ENCODE assay signal across 9 cellular contexts in genomic region chr7:44039800-44040492, GRCh38. TPM values are rescaled to one million over a fixed set of nuclear protein-coding genes. Genes with fewer than 3 reads are reported as not detected.
DNase-seq lines count a peak whose midpoint lies in the region; ATAC-seq and TF ChIP-seq lines count a peak whose summit lies in the region.
"Not testable (repeated sequence)": the region's sequence is repeated elsewhere in the genome, so short reads cannot be mapped to it uniquely, and the experiment has no call there.
"Had no signal": no experiment of that assay in that cellular context is flagged by ENCODE, and none has a peak within 500 bp of the region (broad histone marks: within the 10 kb centered on the region; RNA-seq: fewer than 3 reads in every experiment).

No MANE protein-coding gene starts in this region.

- no CpG with 5 or more reads among the region's 40 CpGs for WGBS in gastroesophageal sphincter (ENCODE audit: low coverage in 1 of 2), 2 donors
- 8% methylated on average over 10 of the region's 40 CpGs; no CpG with 5 or more reads in 1 of the 2 donors for WGBS in testis, 2 donors

- H2AFZ ChIP-seq in DND-41 (ENCODE audit: low read depth, low read length); OCI-LY7 (ENCODE audit: low read length): not testable (repeated sequence)
- peak overlapping the region; percentile 50 for H2AFZ ChIP-seq in neural progenitor cell (replicated peaks)

- H3K79me2 ChIP-seq in DND-41 (ENCODE audit: insufficient read depth, low read length): peaks cover 11% of the 10 kb centered on the region
- not testable (repeated sequence) for H3K79me2 ChIP-seq in OCI-LY7 (ENCODE audit: insufficient read depth, low read depth, low read length); neural progenitor cell (ENCODE audit: low read depth)

- not testable (repeated sequence) for ATAC-seq in DND-41 (ENCODE audit: insufficient read depth, low read depth); gastroesophageal sphincter
- peak; percentile 13 for ATAC-seq in GM21528 (IDR thresholded peaks at IDR 0.05; ENCODE audit: low FRiP score, unreplicated experiment)
- ATAC-seq in HG03135 (IDR thresholded peaks at IDR 0.05; ENCODE audit: unreplicated experiment): peak; percentile 18

- not testable (repeated sequence) for TF ChIP-seq POLR2A in gastroesophageal sphincter (IDR thresholded peaks at IDR 0.05); testis (IDR thresholded peaks at IDR 0.05)

- not testable (repeated sequence) for TF ChIP-seq EP300 in gastroesophageal sphincter (IDR thresholded peaks at IDR 0.05)

- peaks cover 19% of the 10 kb centered on the region for H3F3A ChIP-seq in neural progenitor cell (ENCODE audit: low read depth)

- not testable (repeated sequence) for H3K36me3 Mint-ChIP-seq in activated naive CD4-positive, alpha-beta T cell treated with anti-CD3 and anti-CD28 coated beads for 36 hours (ENCODE audit: low read depth); neural progenitor cell

- H3K36me3 ChIP-seq in DND-41 (ENCODE audit: insufficient read depth, low read length); OCI-LY7 (ENCODE audit: insufficient read depth, low read length); gastroesophageal sphincter; neural progenitor cell; testis (ENCODE audit: low read depth, missing control alignments): not testable (repeated sequence)

- peak overlapping the region; percentile 69 for H3K27ac Mint-ChIP-seq in activated naive CD4-positive, alpha-beta T cell treated with anti-CD3 and anti-CD28 coated beads for 36 hours
- not testable (repeated sequence) for H3K27ac Mint-ChIP-seq in neural progenitor cell

- TF ChIP-seq CTCF in DND-41 (IDR thresholded peaks at IDR 0.05; ENCODE audit: borderline replicate concordance, extremely low read depth, low read length, poor library complexity, severe bottlenecking); OCI-LY7 (conservative IDR thresholded peaks at IDR 0.05; ENCODE audit: low read length); gastroesophageal sphincter (IDR thresholded peaks at IDR 0.05); neural progenitor cell (IDR thresholded peaks at IDR 0.05); testis (IDR thresholded peaks at IDR 0.05): not testable (repeated sequence)

- H3K27me3 Mint-ChIP-seq in activated naive CD4-positive, alpha-beta T cell treated with anti-CD3 and anti-CD28 coated beads for 36 hours (ENCODE audit: low read depth): not testable (repeated sequence)
- H3K27me3 Mint-ChIP-seq in neural progenitor cell (ENCODE audit: insufficient read depth, low read depth): peaks cover 14% of the 10 kb centered on the region

- CTCF ChIA-PET in OCI-LY7 (lab: Charles Lee; ENCODE audit: unreplicated experiment); activated naive CD4-positive, alpha-beta T cell treated with anti-CD3 and anti-CD28 coated beads for 36 hours (lab: Charles Lee): not testable (repeated sequence)

- H3K9me3 Mint-ChIP-seq in activated naive CD4-positive, alpha-beta T cell treated with anti-CD3 and anti-CD28 coated beads for 36 hours; neural progenitor cell: not testable (repeated sequence)

- BruUV-seq in OCI-LY7 (replicated peaks; lab: Mats Ljungman, UMichigan): not testable (repeated sequence)

- H3K27me3 ChIP-seq in DND-41 (ENCODE audit: insufficient read depth, low read length, poor library complexity); gastroesophageal sphincter; testis: not testable (repeated sequence)
- peaks cover 45% of the 10 kb centered on the region for H3K27me3 ChIP-seq in neural progenitor cell

- peak overlapping the region; percentile 52; the same call in 1 of the 2 replicates for H3K9ac ChIP-seq in DND-41 (ENCODE audit: low read depth, low read length)
- not testable (repeated sequence) for H3K9ac ChIP-seq in neural progenitor cell

- not testable (repeated sequence) for H3K9me3 ChIP-seq in DND-41 (ENCODE audit: insufficient read depth, low read length, severe bottlenecking); OCI-LY7 (ENCODE audit: low read length); gastroesophageal sphincter; neural progenitor cell (ENCODE audit: low read depth); testis

- not testable (repeated sequence) for H3K9me2 ChIP-seq in OCI-LY7 (ENCODE audit: insufficient read depth, low read length)

- H3K27ac ChIP-seq in DND-41 (ENCODE audit: low read length); neural progenitor cell; testis: not testable (repeated sequence)
- H3K27ac ChIP-seq in OCI-LY7 (ENCODE audit: low read depth, low read length, poor library complexity, severe bottlenecking): peak overlapping the region; percentile 22
- H3K27ac ChIP-seq in gastroesophageal sphincter: peak overlapping the region in 3 of 4 donors; percentile 66 to 73 (median 68)

- peak overlapping the region; percentile 65 for H3K4me2 ChIP-seq in DND-41 (ENCODE audit: insufficient read depth, low read length)
- peak overlapping the region; percentile 56 for H3K4me2 ChIP-seq in OCI-LY7 (ENCODE audit: low read length)
- H3K4me2 ChIP-seq in neural progenitor cell: peak overlapping the region; percentile 72

- not testable (repeated sequence) for H4K20me1 ChIP-seq in DND-41 (ENCODE audit: insufficient read depth, low read length); OCI-LY7 (ENCODE audit: insufficient read depth, low read length); neural progenitor cell (ENCODE audit: low read depth)

- not testable (repeated sequence) for DNase-seq in DND-41; OCI-LY7 (ENCODE audit: low spot score); activated naive CD4-positive, alpha-beta T cell treated with anti-CD3 and anti-CD28 coated beads for 36 hours; neural progenitor cell (ENCODE audit: low spot score); testis

- H3K4me3 Mint-ChIP-seq in activated naive CD4-positive, alpha-beta T cell treated with anti-CD3 and anti-CD28 coated beads for 36 hours: peak overlapping the region; percentile 81
- H3K4me3 Mint-ChIP-seq in neural progenitor cell: not testable (repeated sequence)

- H3K4me1 ChIP-seq in DND-41 (ENCODE audit: insufficient read depth, low read length) (peaks cover 12% of the 10 kb centered on the region), OCI-LY7 (ENCODE audit: insufficient read depth, low read length, poor library complexity, severe bottlenecking) (peaks cover 14% of the 10 kb centered on the region), gastroesophageal sphincter (peaks cover 0 to 26% (median 4%) of the 10 kb centered on the region in 3 donors)
- H3K4me1 ChIP-seq in neural progenitor cell, testis: not testable (repeated sequence)

- POLR2A ChIA-PET in OCI-LY7 (lab: Charles Lee): not testable (repeated sequence)

- intact Hi-C loops in OCI-LY7 (cut with micrococcal nuclease; ENCODE audit: unreplicated experiment); activated naive CD4-positive, alpha-beta T cell treated with anti-CD3 and anti-CD28 coated beads for 36 hours (cut with micrococcal nuclease); testis (cut with DNase I; ENCODE audit: low total_unique reads): not testable (repeated sequence)

- H3K4me3 ChIP-seq in DND-41 (ENCODE audit: low read depth in 1 of 2, low read length in 2 of 2) (peak overlapping the region in 1 of 2 experiments; percentile 50; a peak in 1 of 4 replicates), OCI-LY7 (ENCODE audit: low read depth, low read length, poor library complexity, severe bottlenecking) (peak overlapping the region; percentile 49), gastroesophageal sphincter (peak overlapping the region; percentile 23 to 47), neural progenitor cell (peak overlapping the region; percentile 42), testis (peak overlapping the region; percentile 15 to 36)

- peaks cover 14% of the 10 kb centered on the region for H3K4me1 Mint-ChIP-seq in activated naive CD4-positive, alpha-beta T cell treated with anti-CD3 and anti-CD28 coated beads for 36 hours (ENCODE audit: low read depth)
- H3K4me1 Mint-ChIP-seq in neural progenitor cell: peaks cover 10% of the 10 kb centered on the region

RNA-seq across cellular contexts. Expression of gene DBNL, which starts 4.6 kb away (rescaled TPM):
- 124 and 133 TPM in 2 replicates for total RNA-seq in OCI-LY7 (2014; rRNA removed; shearing (Covaris generic))
- total RNA-seq in OCI-LY7 (2022) (121 and 137 TPM in 2 replicates), gastroesophageal sphincter (100 to 1,000 TPM in 3 of 4 donors, 10 to 100 TPM in 1; 92.2 to 132 (median 124) TPM), neural progenitor cell (ENCODE audit: low replicate concordance) (31.4 and 59.5 TPM in 2 replicates), testis (10 to 100 TPM; 61.4 to 72.7 TPM)
- 10 to 100 TPM; 82.3 TPM for total RNA-seq in activated naive CD4-positive, alpha-beta T cell treated with anti-CD3 and anti-CD28 coated beads for 36 hours
- 50.0 TPM for polyA plus RNA-seq in testis (ENCODE audit: insufficient read depth, low read depth, low replicate concordance)

RNA-seq across cellular contexts. Expression of gene PGAM2, which starts 25.4 kb away (rescaled TPM):
- total RNA-seq in OCI-LY7 (2014; rRNA removed; shearing (Covaris generic)): 0.69 TPM in 1 of 2 replicates, not detected in the other
- total RNA-seq in OCI-LY7 (2022) (0.80 and 1.1 TPM in 2 replicates), gastroesophageal sphincter (1 to 10 TPM in 2 of 4 donors, not detected in 2; 3.2 to 3.9 TPM), neural progenitor cell (ENCODE audit: low replicate concordance) (11.2 and 11.3 TPM in 2 replicates), testis (100 to 1,000 TPM in 1 of 2 donors, 10 to 100 TPM in 1; 85.1 to 139 TPM)
- under 1 TPM in 1 of 2 experiments, not detected in 1; 0.24 TPM for total RNA-seq in activated naive CD4-positive, alpha-beta T cell treated with anti-CD3 and anti-CD28 coated beads for 36 hours
- polyA plus RNA-seq in testis (ENCODE audit: insufficient read depth, low read depth, low replicate concordance): 298 TPM

RNA-seq across cellular contexts. Expression of gene SPDYE1, which starts 42.2 kb away (rescaled TPM):
- not detected in 2 replicates for total RNA-seq in OCI-LY7 (2014; rRNA removed; shearing (Covaris generic))
- total RNA-seq in OCI-LY7 (2022) (not detected in 2 replicates), gastroesophageal sphincter (not detected), neural progenitor cell (ENCODE audit: low replicate concordance) (not detected in 2 replicates), testis (1 to 10 TPM; 2.7 to 7.3 TPM)
- total RNA-seq in activated naive CD4-positive, alpha-beta T cell treated with anti-CD3 and anti-CD28 coated beads for 36 hours: not detected
- 8.3 TPM for polyA plus RNA-seq in testis (ENCODE audit: insufficient read depth, low read depth, low replicate concordance)
- total RNA-seq: mucosa of gallbladder had no signal

RNA-seq across cellular contexts. Expression of gene POLM, which starts 42.4 kb away (rescaled TPM):
- total RNA-seq in OCI-LY7 (2014; rRNA removed; shearing (Covaris generic)): 83.8 and 90.0 TPM in 2 replicates
- 87.9 and 99.3 TPM in 2 replicates for total RNA-seq in OCI-LY7 (2022)
- total RNA-seq in activated naive CD4-positive, alpha-beta T cell treated with anti-CD3 and anti-CD28 coated beads for 36 hours: 10 to 100 TPM; 27.1 to 29.4 TPM
- total RNA-seq in gastroesophageal sphincter: 10 to 100 TPM; 28.1 to 55.1 (median 32.4) TPM
- 5.9 and 16.4 TPM in 2 replicates for total RNA-seq in neural progenitor cell (ENCODE audit: low replicate concordance)
- 10 to 100 TPM; 43.4 to 63.7 TPM for total RNA-seq in testis
- 11.7 TPM for polyA plus RNA-seq in testis (ENCODE audit: insufficient read depth, low read depth, low replicate concordance)
